Comparison of ENCODE assay signal across 8 cellular contexts in the genomic region with DNA sequence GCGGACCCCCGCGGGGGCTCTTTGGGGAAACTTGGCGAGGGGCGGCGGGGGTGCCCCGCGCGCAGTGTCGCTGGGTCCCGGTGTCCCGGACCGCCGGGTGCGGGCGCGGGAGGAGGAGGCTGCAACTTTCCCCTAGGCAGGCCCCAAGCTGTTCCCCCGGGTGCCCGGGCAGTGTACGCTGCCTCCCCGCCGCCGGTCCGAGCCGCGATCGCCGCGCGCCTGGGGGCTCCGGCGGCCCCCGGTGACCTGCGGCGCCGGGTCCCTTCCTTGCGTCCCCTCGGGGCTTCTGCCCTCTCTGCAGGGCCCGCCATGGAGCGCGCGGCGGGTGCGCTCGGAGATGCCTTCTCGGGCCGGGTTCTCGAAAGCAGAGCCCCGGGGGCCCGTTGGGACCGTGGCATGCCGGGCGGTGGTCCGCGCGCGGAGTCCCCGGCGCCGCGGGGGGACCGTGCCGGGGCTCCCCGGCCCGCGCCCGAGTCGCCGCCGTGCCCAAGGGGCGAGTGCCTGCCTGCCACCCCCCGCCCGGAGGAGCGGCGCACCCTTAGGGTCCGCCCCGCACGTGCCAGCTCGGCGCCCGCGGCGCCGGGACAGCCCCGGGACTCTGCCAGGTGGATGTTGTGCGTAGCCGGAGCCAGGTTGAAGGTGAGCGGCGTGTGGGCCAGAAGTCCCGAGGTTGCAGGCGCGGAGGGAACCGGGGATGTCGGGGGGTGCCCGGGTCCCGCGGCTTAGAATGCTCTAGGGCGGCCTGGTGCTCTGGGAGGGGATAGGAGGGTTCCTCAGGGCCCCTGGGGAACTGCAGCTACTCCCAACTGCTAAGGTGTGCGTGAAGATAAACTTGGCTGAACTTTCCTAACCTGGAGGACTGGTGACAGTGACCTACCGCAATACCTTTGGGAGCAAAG. TPM values are rescaled to one million over a fixed set of nuclear protein-coding genes. Genes with fewer than 3 reads are reported as not detected.
DNase-seq lines count a peak whose midpoint lies in the region; ATAC-seq and TF ChIP-seq lines count a peak whose summit lies in the region.

Gene CUX1 (plus strand): TSS at position 596 of the 899 bp plus-strand sequence. CDS start 14 bp downstream, at position 610.

- peak within 1 kb of the TSS; percentile 72 for H3K4me3 ChIP-seq in HUES6 (ENCODE audit: low read depth, low read length)
- H3K4me3 ChIP-seq in muscle layer of colon (ENCODE audit: low read depth in 1 of 2, low read length in 2 of 2): peak within 1 kb of the TSS; percentile 57 to 59
- peak within 1 kb of the TSS; percentile 98 for H3K4me3 ChIP-seq in thymus (ENCODE audit: low read length)

- peak within 1 kb of the TSS; percentile 73 for H3K4me3 Mint-ChIP-seq in activated CD4-positive, alpha-beta T cell treated with anti-CD3 and anti-CD28 coated beads, Interleukin-2, amount 10 ng/mL, durations not matched to agents 24 days and 14 days
- H3K4me3 Mint-ChIP-seq in endothelial cell (ENCODE audit: unreplicated experiment): peak within 1 kb of the TSS; percentile 89

- H3K9me3 Mint-ChIP-seq in activated CD4-positive, alpha-beta T cell treated with anti-CD3 and anti-CD28 coated beads, Interleukin-2, amount 10 ng/mL, durations not matched to agents 24 days and 14 days: no peaks in the 10 kb centered on the region
- H3K9me3 Mint-ChIP-seq in endothelial cell (ENCODE audit: unreplicated experiment): no peaks in the 10 kb centered on the region

- intact Hi-C loops in activated CD4-positive, alpha-beta T cell treated with anti-CD3 and anti-CD28 coated beads, Interleukin-2, amount 10 ng/mL, durations not matched to agents 24 days and 14 days (cut with micrococcal nuclease): loop anchor here (10.0 kb wide), 2 partner anchors 468 to 492 kb away; partner anchors contain the start of genes IFT22 and SH2B2

- no peak for ATAC-seq in GM19023 (IDR thresholded peaks at IDR 0.05; ENCODE audit: unreplicated experiment)

- DNase-seq in D341Med (ENCODE audit: low spot score): peak; percentile 68
- DNase-seq in activated CD4-positive, alpha-beta T cell treated with anti-CD3 and anti-CD28 coated beads, Interleukin-2, amount 10 ng/mL, durations not matched to agents 24 days and 14 days: peak; percentile 69
- peak; percentile 33 for DNase-seq in endothelial cell (ENCODE audit: low spot score)
- no peak for DNase-seq in SK-N-DZ (ENCODE audit: low spot score)

- no peaks in the 10 kb centered on the region for H3K36me3 ChIP-seq in HUES6 (ENCODE audit: control insufficient read depth, insufficient read depth, low read length)
- no peaks in the 10 kb centered on the region for H3K36me3 ChIP-seq in muscle layer of colon (ENCODE audit: insufficient read depth, low read length)
- no peaks in the 10 kb centered on the region for H3K36me3 ChIP-seq in thymus (ENCODE audit: control insufficient read depth, insufficient read depth)

- under 1% methylated on average over 100 of the region's 100 CpGs for WGBS in thymus

- no peak for TF ChIP-seq CTCF in endothelial cell (IDR thresholded peaks at IDR 0.05; ENCODE audit: unreplicated experiment)

- H3K9me3 ChIP-seq in HUES6 (ENCODE audit: control insufficient read depth, insufficient read depth, low read depth, low read length) (no peaks in the 10 kb centered on the region), muscle layer of colon (ENCODE audit: low read length) (no peaks in the 10 kb centered on the region), thymus (ENCODE audit: control insufficient read depth) (no peaks in the 10 kb centered on the region)

- peaks cover 50% of the 10 kb centered on the region for H3K4me1 ChIP-seq in HUES6 (ENCODE audit: control insufficient read depth, insufficient read depth, low read length)
- H3K4me1 ChIP-seq in muscle layer of colon (ENCODE audit: insufficient read depth, low read length): peaks cover 30% of the 10 kb centered on the region
- peaks cover 9% of the 10 kb centered on the region for H3K4me1 ChIP-seq in thymus (ENCODE audit: control insufficient read depth, insufficient read depth, low read length)

- peaks cover 17% of the 10 kb centered on the region for H3K4me1 Mint-ChIP-seq in activated CD4-positive, alpha-beta T cell treated with anti-CD3 and anti-CD28 coated beads, Interleukin-2, amount 10 ng/mL, durations not matched to agents 24 days and 14 days
- peaks cover 12% of the 10 kb centered on the region for H3K4me1 Mint-ChIP-seq in endothelial cell (ENCODE audit: unreplicated experiment)

- H3K9ac ChIP-seq in HUES6 (ENCODE audit: low read length): peak within 1 kb of the TSS; percentile 81
- H3K9ac ChIP-seq in muscle layer of colon (ENCODE audit: low read length): no peak within 1 kb of the TSS

- H3K36me3 Mint-ChIP-seq in activated CD4-positive, alpha-beta T cell treated with anti-CD3 and anti-CD28 coated beads, Interleukin-2, amount 10 ng/mL, durations not matched to agents 24 days and 14 days (ENCODE audit: low read depth): peaks cover 2% of the 10 kb centered on the region
- no peaks in the 10 kb centered on the region for H3K36me3 Mint-ChIP-seq in endothelial cell (ENCODE audit: low read depth, unreplicated experiment)

- H3K27me3 ChIP-seq in HUES6 (ENCODE audit: control insufficient read depth, insufficient read depth, low read length) (peaks cover 11% of the 10 kb centered on the region), muscle layer of colon (ENCODE audit: control insufficient read depth in 1 of 2, insufficient read depth in 2 of 2, low read length in 2 of 2) (no peaks in the 10 kb centered on the region), thymus (ENCODE audit: control insufficient read depth, insufficient read depth) (peaks cover 2% of the 10 kb centered on the region)

- H3K27ac ChIP-seq in HUES6 (ENCODE audit: low read depth, low read length): peak within 1 kb of the TSS; percentile 35; the same call in 1 of the 2 replicates
- H3K27ac ChIP-seq in muscle layer of colon (ENCODE audit: low read depth, low read length): peak within 1 kb of the TSS; percentile 59
- peak within 1 kb of the TSS; percentile 52 for H3K27ac ChIP-seq in thymus (ENCODE audit: low read depth)

- H3K27me3 Mint-ChIP-seq in activated CD4-positive, alpha-beta T cell treated with anti-CD3 and anti-CD28 coated beads, Interleukin-2, amount 10 ng/mL, durations not matched to agents 24 days and 14 days: peaks cover 33% of the 10 kb centered on the region
- peaks cover 5% of the 10 kb centered on the region for H3K27me3 Mint-ChIP-seq in endothelial cell (ENCODE audit: unreplicated experiment)

- no peak within 1 kb of the TSS for H3K27ac Mint-ChIP-seq in activated CD4-positive, alpha-beta T cell treated with anti-CD3 and anti-CD28 coated beads, Interleukin-2, amount 10 ng/mL, durations not matched to agents 24 days and 14 days
- H3K27ac Mint-ChIP-seq in endothelial cell (ENCODE audit: unreplicated experiment): peak within 1 kb of the TSS; percentile 42

RNA-seq across cellular contexts. Expression of gene CUX1, which starts in this region (rescaled TPM):
- total RNA-seq in activated CD4-positive, alpha-beta T cell treated with anti-CD3 and anti-CD28 coated beads, Interleukin-2, amount 10 ng/mL, durations not matched to agents 24 days and 14 days: 25.7 and 31.5 TPM in 2 replicates
- 43.7 TPM for total RNA-seq in endothelial cell (ENCODE audit: unreplicated experiment)
- polyA plus RNA-seq in thymus: 27.8 TPM
- 22.8 and 23.2 TPM in 2 replicates for polyA plus RNA-seq in SK-N-DZ (2014; cell fraction: cytosol; rRNA removed)
- polyA plus RNA-seq in SK-N-DZ (2014; cell fraction: nucleus; rRNA removed): 8.9 and 11.5 TPM in 2 replicates
